1 cellular context compared by ENCODE assay signal in the genomic region with DNA sequence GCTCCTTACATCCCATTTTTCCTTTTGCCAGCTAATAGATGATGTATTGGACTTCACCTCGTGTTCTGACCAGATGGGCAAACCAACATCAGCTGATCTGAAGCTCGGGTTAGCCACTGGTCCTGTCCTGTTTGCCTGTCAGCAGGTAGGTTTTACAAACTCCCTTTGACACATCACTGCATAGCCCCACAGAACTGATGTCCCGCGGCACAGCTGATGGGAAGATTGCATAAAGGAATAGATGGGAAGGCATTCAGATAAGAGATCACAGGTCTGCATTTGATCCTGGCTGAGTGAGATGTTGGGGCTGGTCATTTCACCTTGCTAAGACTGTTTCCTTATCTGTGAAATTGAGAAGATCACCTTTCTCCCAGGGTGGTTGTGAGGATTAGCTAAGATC.
TF ChIP-seq lines count a peak whose summit lies in the region.

No MANE protein-coding gene starts in this region.

TF ChIP-seq in HepG2, 621 proteins besides CTCF, POLR2A, EP300 and RAD21:
- TF ChIP-seq, protein P1, sequence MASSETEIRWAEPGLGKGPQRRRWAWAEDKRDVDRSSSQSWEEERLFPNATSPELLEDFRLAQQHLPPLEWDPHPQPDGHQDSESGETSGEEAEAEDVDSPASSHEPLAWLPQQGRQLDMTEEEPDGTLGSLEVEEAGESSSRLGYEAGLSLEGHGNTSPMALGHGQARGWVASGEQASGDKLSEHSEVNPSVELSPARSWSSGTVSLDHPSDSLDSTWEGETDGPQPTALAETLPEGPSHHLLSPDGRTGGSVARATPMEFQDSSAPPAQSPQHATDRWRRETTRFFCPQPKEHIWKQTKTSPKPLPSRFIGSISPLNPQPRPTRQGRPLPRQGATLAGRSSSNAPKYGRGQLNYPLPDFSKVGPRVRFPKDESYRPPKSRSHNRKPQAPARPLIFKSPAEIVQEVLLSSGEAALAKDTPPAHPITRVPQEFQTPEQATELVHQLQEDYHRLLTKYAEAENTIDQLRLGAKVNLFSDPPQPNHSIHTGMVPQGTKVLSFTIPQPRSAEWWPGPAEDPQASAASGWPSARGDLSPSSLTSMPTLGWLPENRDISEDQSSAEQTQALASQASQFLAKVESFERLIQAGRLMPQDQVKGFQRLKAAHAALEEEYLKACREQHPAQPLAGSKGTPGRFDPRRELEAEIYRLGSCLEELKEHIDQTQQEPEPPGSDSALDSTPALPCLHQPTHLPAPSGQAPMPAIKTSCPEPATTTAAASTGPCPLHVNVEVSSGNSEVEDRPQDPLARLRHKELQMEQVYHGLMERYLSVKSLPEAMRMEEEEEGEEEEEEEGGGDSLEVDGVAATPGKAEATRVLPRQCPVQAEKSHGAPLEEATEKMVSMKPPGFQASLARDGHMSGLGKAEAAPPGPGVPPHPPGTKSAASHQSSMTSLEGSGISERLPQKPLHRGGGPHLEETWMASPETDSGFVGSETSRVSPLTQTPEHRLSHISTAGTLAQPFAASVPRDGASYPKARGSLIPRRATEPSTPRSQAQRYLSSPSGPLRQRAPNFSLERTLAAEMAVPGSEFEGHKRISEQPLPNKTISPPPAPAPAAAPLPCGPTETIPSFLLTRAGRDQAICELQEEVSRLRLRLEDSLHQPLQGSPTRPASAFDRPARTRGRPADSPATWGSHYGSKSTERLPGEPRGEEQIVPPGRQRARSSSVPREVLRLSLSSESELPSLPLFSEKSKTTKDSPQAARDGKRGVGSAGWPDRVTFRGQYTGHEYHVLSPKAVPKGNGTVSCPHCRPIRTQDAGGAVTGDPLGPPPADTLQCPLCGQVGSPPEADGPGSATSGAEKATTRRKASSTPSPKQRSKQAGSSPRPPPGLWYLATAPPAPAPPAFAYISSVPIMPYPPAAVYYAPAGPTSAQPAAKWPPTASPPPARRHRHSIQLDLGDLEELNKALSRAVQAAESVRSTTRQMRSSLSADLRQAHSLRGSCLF (CRISPR knock-in tag; IDR thresholded peaks at IDR 0.05; ENCODE audit: borderline replicate concordance) = no peak
- TF ChIP-seq ZMYM4 (CRISPR knock-in tag; IDR thresholded peaks at IDR 0.05) = no peak
- TF ChIP-seq PRDM4 (CRISPR knock-in tag; IDR thresholded peaks at IDR 0.05; ENCODE audit: borderline replicate concordance) = no peak
- TF ChIP-seq ZNF781 (CRISPR knock-in tag; IDR thresholded peaks at IDR 0.05; ENCODE audit: borderline replicate concordance, not compliant biosample characterization) = no peak
- TF ChIP-seq SNAPC2 (CRISPR knock-in tag; IDR thresholded peaks at IDR 0.05) = no peak
- TF ChIP-seq TBX2 (CRISPR knock-in tag; IDR thresholded peaks at IDR 0.05; ENCODE audit: borderline replicate concordance) = no peak
- no peak for TF ChIP-seq FOXO1 (CRISPR knock-in tag; IDR thresholded peaks at IDR 0.05)
- no peak for TF ChIP-seq ZNF335 (CRISPR knock-in tag; IDR thresholded peaks at IDR 0.05)
- TF ChIP-seq, protein P2, sequence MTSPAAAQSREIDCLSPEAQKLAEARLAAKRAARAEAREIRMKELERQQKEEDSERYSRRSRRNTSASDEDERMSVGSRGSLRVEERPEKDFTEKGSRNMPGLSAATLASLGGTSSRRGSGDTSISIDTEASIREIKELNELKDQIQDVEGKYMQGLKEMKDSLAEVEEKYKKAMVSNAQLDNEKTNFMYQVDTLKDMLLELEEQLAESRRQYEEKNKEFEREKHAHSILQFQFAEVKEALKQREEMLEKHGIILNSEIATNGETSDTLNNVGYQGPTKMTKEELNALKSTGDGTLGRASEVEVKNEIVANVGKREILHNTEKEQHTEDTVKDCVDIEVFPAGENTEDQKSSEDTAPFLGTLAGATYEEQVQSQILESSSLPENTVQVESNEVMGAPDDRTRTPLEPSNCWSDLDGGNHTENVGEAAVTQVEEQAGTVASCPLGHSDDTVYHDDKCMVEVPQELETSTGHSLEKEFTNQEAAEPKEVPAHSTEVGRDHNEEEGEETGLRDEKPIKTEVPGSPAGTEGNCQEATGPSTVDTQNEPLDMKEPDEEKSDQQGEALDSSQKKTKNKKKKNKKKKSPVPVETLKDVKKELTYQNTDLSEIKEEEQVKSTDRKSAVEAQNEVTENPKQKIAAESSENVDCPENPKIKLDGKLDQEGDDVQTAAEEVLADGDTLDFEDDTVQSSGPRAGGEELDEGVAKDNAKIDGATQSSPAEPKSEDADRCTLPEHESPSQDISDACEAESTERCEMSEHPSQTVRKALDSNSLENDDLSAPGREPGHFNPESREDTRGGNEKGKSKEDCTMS (CRISPR knock-in tag; conservative IDR thresholded peaks at IDR 0.05) = no peak
- no peak for TF ChIP-seq POLR2AphosphoS2 (IDR thresholded peaks at IDR 0.05; ENCODE audit: low read depth, low read length)
- TF ChIP-seq ZNF746 (CRISPR knock-in tag; IDR thresholded peaks at IDR 0.05) = no peak
- no peak for TF ChIP-seq ZNF333 (CRISPR knock-in tag; IDR thresholded peaks at IDR 0.05; ENCODE audit: borderline replicate concordance)
- TF ChIP-seq ASH2L (IDR thresholded peaks at IDR 0.05; ENCODE audit: insufficient read length, low read depth, low read length) = no peak
- TF ChIP-seq STAG1 (CRISPR knock-in tag; IDR thresholded peaks at IDR 0.05) = no peak
TF ChIP-seq in HepG2: peak in this region for 0.
